Comparison of ENCODE assay signal across 34 cellular contexts in the genomic region with DNA sequence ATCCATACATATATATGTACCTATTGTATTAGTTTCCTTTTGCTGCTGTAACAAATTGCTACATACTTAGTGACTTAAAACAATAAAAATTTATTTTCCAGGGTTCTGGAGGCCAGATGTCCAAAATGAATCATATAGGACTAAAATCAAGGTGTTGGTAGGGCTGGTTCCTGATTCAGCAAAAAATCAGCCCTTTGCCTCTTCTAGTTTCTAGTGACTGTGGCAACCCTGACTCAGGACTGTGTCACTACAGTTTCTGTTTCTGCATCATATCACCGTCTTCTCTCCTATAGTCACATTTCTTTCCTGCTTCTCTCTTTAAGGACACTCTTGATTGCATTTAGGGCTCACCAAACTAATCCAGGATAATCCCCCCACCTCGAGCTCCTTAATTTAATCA.
DNase-seq lines count a peak whose midpoint lies in the region; ATAC-seq, FAIRE-seq and TF ChIP-seq lines count a peak whose summit lies in the region.
"Had no signal": no experiment of that assay in that cellular context is flagged by ENCODE, and none has a peak within 500 bp of the region (broad histone marks: within the 10 kb centered on the region; RNA-seq: fewer than 3 reads in every experiment).

No MANE protein-coding gene starts in this region.

- H3K36me3 ChIP-seq in GM23248 (ENCODE audit: low read depth) (no peaks in the 10 kb centered on the region), bronchial epithelial cell (ENCODE audit: control insufficient read depth, insufficient read depth, low read length) (no peaks in the 10 kb centered on the region), HepG2 (replicated peaks in 1 of 2; ENCODE audit: control insufficient read depth in 1 of 2, insufficient read depth in 2 of 2, low read length in 2 of 2) (no peaks in the 10 kb centered on the region)
- H3K36me3 ChIP-seq: BLaER1 treated with 17β-estradiol and CSF1 and Interleukin-3, amounts not matched to agents 10 nM and 100 nM; neutrophil; right lobe of liver; spleen; stomach; thyroid gland had no signal

- POLR2A ChIA-PET in HepG2 (lab: Yijun Ruan, JAX) = no interaction called here

- no peak for TF ChIP-seq EP300 in HepG2 (IDR thresholded peaks at IDR 0.05; ENCODE audit: low read depth in 2 of 2, low read length in 2 of 2)
- TF ChIP-seq EP300 in HepG2 (CRISPR knock-in tag; IDR thresholded peaks at IDR 0.05; ENCODE audit: borderline replicate concordance) = no peak

- intact Hi-C loops in HepG2 (cut with micrococcal nuclease; ENCODE audit: unreplicated experiment) = no loop called here

- no peak overlapping the region for H3K4me3 ChIP-seq in GM23248
- no peak overlapping the region for H3K4me3 ChIP-seq in bronchial epithelial cell (ENCODE audit: low read depth, low read length)
- no peak overlapping the region for H3K4me3 ChIP-seq in HepG2 (replicated peaks in 1 of 3; ENCODE audit: insufficient read depth in 1 of 3, low read depth in 2 of 3, low read length in 3 of 3)
- H3K4me3 ChIP-seq: BLaER1 treated with 17β-estradiol and CSF1 and Interleukin-3, amounts not matched to agents 10 nM and 100 nM; coronary artery; right lobe of liver; SK-N-MC; spleen; stomach; thyroid gland had no signal

- H3K9me3 ChIP-seq in GM23248 (ENCODE audit: low read depth) (no peaks in the 10 kb centered on the region), HepG2 (ENCODE audit: low read length) (no peaks in the 10 kb centered on the region)
- H3K9me3 ChIP-seq: BLaER1 treated with 17β-estradiol and CSF1 and Interleukin-3, amounts not matched to agents 10 nM and 100 nM; neutrophil; right lobe of liver; stomach; thyroid gland had no signal

- H3K79me2 ChIP-seq in GM23248 (ENCODE audit: insufficient read depth) = no peaks in the 10 kb centered on the region
- no peaks in the 10 kb centered on the region for H3K79me2 ChIP-seq in HepG2 (ENCODE audit: insufficient read depth, low read length)

- H3K9ac ChIP-seq in GM23248 (no peak overlapping the region), HepG2 (ENCODE audit: insufficient read depth, low read depth, low read length) (no peak overlapping the region)
- H3K9ac ChIP-seq: BLaER1 treated with 17β-estradiol and CSF1 and Interleukin-3, amounts not matched to agents 10 nM and 100 nM; KMS-11 had no signal

- no peak overlapping the region for H2AFZ ChIP-seq in GM23248
- H2AFZ ChIP-seq in HepG2 (ENCODE audit: low read length) = no peak overlapping the region

- FAIRE-seq in bronchial epithelial cell (lab: Jason Lieb, UNC) = no peak
- FAIRE-seq in HepG2 (lab: Jason Lieb, UNC) = no peak
- FAIRE-seq: astrocyte, frontal cortex, G401.6, HTR-8/SVneo had no signal

- H3K4me2 ChIP-seq in GM23248 (ENCODE audit: unreplicated experiment) (no peak overlapping the region), HepG2 (ENCODE audit: low read depth, low read length) (no peak overlapping the region)
- H3K4me2 ChIP-seq: KMS-11 had no signal

- no peaks in the 10 kb centered on the region for H3K9me2 ChIP-seq in GM23248 (ENCODE audit: insufficient read depth)

- ATAC-seq in HepG2 (no peak), GM18909 (IDR thresholded peaks at IDR 0.05; ENCODE audit: poor library complexity, unreplicated experiment) (no peak)
- ATAC-seq: HCT116; naive thymus-derived CD4-positive, alpha-beta T cell had no signal

- no peak for TF ChIP-seq RAD21 in HepG2 (CRISPR knock-in tag; IDR thresholded peaks at IDR 0.05)

- BruUV-seq in HepG2 (replicated peaks; lab: Mats Ljungman, UMichigan) = no TSS peak

- in situ Hi-C loops in GM23248 (cut with MboI) (no loop called here), HepG2 (cut with HindIII; ENCODE audit: extremely low pct_ligation_motif_present, low pct_unique_long_range_greater_than_20kb) (no loop called here)

- no peaks in the 10 kb centered on the region for H4K20me1 ChIP-seq in GM23248 (ENCODE audit: insufficient read depth)
- H4K20me1 ChIP-seq in HepG2 (ENCODE audit: insufficient read depth, low read length) = no peaks in the 10 kb centered on the region
- H4K20me1 ChIP-seq: BLaER1 treated with 17β-estradiol and CSF1 and Interleukin-3, amounts not matched to agents 10 nM and 100 nM had no signal

- H3K27ac ChIP-seq in GM23248 (no peak overlapping the region), HepG2 (ENCODE audit: extremely low read length, insufficient read depth, low read length) (no peak overlapping the region)
- H3K27ac ChIP-seq: BLaER1 treated with 17β-estradiol and CSF1 and Interleukin-3, amounts not matched to agents 10 nM and 100 nM; coronary artery; KMS-11; neutrophil; right lobe of liver; SK-N-MC; spleen; stomach; thyroid gland had no signal

- CTCF ChIA-PET in HepG2 (lab: Yijun Ruan, JAX; ENCODE audit: low intra/inter-chr PET ratio, low total read pairs) = no interaction called here

- WGBS in GM23248 (ENCODE audit: low coverage in 1 of 2, low lambda C conversion rate in 2 of 2, missing lambda C conversion rate in 2 of 2), 2 experiments = 39 to 51% methylated on average over 2 of the region's 2 CpGs
- 36% methylated on average over 2 of the region's 2 CpGs for WGBS in HepG2 (ENCODE audit: low lambda C conversion rate)

- no peak for TF ChIP-seq CTCF in bronchial epithelial cell (IDR thresholded peaks at IDR 0.05; ENCODE audit: insufficient read depth, low read length, severe bottlenecking)
- no peak for TF ChIP-seq CTCF in HepG2 (CRISPR knock-in tag; IDR thresholded peaks at IDR 0.05)

- DNase-seq in GM23248 = peak; percentile 50
- DNase-seq in NCI-H82 treated with DMSO at 0.1 percent for 48 hours (lab: John Stamatoyannopoulos, UW; ENCODE audit: unreplicated experiment) = peak; percentile 97
- peak; percentile 55 for DNase-seq in bronchial epithelial cell (ENCODE audit: low read depth)
- no peak for DNase-seq in HepG2 (ENCODE audit: low spot score)
- no peak for DNase-seq in NCI-H146 (lab: John Stamatoyannopoulos, UW)
- DNase-seq in amniotic stem cell (lab: John Stamatoyannopoulos, UW) = no peak
- DNase-seq: activated CD4-positive, alpha-beta T cell treated with anti-CD3 and anti-CD28 coated beads, Interleukin-2, amount 50 U/mL, for 4 hours; activated T-cell treated with anti-CD3 and anti-CD28 coated beads, Interleukin-2, amount 50 U/mL, for 48 hours; caudate nucleus; effector CD8-positive, alpha-beta T cell; midbrain; naive thymus-derived CD4-positive, alpha-beta T cell; NCI-H1436; NCI-H2081 treated with DMSO at 0.1 percent for 48 hours; NCI-H2227 treated with DMSO at 0.1 percent for 48 hours; NCI-H526; right lobe of liver; spleen; stimulated activated CD4-positive, alpha-beta T cell treated with anti-CD3 and anti-CD28 coated beads, Interleukin-2, amount 100 ng/mL, for 24 hours; stimulated activated CD8-positive, alpha-beta memory T cell treated with anti-CD3 and anti-CD28 coated beads, Interleukin-4, amount 100 ng/mL, for 48 hours; stomach; T-helper 1 cell; thyroid gland had no signal

- H3K27me3 ChIP-seq in GM23248 (replicated peaks; ENCODE audit: insufficient read depth) (no peaks in the 10 kb centered on the region), bronchial epithelial cell (ENCODE audit: control insufficient read depth, insufficient read depth, low read length) (no peaks in the 10 kb centered on the region), HepG2 (ENCODE audit: control insufficient read depth in 1 of 2, insufficient read depth in 2 of 2, low read length in 2 of 2) (no peaks in the 10 kb centered on the region; a peak in 1 of 5 replicates)
- H3K27me3 ChIP-seq: BLaER1 treated with 17β-estradiol and CSF1 and Interleukin-3, amounts not matched to agents 10 nM and 100 nM; neutrophil; right lobe of liver; spleen; stomach; thyroid gland had no signal

- H3K4me1 ChIP-seq in GM23248 (ENCODE audit: insufficient read depth) = no peaks in the 10 kb centered on the region
- peaks cover 13% of the 10 kb centered on the region; the same call in 1 of the 2 replicates for H3K4me1 ChIP-seq in HepG2 (ENCODE audit: insufficient read depth, low read length)
- H3K4me1 ChIP-seq: right lobe of liver, spleen, stomach, thyroid gland had no signal

- no peak for TF ChIP-seq POLR2A in HepG2 (IDR thresholded peaks at IDR 0.05; ENCODE audit: insufficient read depth in 1 of 2, low read depth in 2 of 2, low read length in 2 of 2)

- H3F3A ChIP-seq in GM23248 (ENCODE audit: insufficient read depth) = no peaks in the 10 kb centered on the region

TF ChIP-seq in HepG2, 621 proteins besides CTCF, POLR2A, EP300 and RAD21 (continues in another document):
- TF ChIP-seq JUN (CRISPR knock-in tag; IDR thresholded peaks at IDR 0.05) = no peak
- TF ChIP-seq, protein P1, sequence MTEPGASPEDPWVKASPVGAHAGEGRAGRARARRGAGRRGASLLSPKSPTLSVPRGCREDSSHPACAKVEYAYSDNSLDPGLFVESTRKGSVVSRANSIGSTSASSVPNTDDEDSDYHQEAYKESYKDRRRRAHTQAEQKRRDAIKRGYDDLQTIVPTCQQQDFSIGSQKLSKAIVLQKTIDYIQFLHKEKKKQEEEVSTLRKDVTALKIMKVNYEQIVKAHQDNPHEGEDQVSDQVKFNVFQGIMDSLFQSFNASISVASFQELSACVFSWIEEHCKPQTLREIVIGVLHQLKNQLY (CRISPR knock-in tag; IDR thresholded peaks at IDR 0.05) = no peak
- TF ChIP-seq, protein P2, sequence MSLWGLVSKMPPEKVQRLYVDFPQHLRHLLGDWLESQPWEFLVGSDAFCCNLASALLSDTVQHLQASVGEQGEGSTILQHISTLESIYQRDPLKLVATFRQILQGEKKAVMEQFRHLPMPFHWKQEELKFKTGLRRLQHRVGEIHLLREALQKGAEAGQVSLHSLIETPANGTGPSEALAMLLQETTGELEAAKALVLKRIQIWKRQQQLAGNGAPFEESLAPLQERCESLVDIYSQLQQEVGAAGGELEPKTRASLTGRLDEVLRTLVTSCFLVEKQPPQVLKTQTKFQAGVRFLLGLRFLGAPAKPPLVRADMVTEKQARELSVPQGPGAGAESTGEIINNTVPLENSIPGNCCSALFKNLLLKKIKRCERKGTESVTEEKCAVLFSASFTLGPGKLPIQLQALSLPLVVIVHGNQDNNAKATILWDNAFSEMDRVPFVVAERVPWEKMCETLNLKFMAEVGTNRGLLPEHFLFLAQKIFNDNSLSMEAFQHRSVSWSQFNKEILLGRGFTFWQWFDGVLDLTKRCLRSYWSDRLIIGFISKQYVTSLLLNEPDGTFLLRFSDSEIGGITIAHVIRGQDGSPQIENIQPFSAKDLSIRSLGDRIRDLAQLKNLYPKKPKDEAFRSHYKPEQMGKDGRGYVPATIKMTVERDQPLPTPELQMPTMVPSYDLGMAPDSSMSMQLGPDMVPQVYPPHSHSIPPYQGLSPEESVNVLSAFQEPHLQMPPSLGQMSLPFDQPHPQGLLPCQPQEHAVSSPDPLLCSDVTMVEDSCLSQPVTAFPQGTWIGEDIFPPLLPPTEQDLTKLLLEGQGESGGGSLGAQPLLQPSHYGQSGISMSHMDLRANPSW (CRISPR knock-in tag; IDR thresholded peaks at IDR 0.05; ENCODE audit: borderline replicate concordance) = no peak
- peak; percentile 61; the same call in 1 of the 2 replicates for TF ChIP-seq ZNF12 (CRISPR knock-in tag; IDR thresholded peaks at IDR 0.05)
- peak; percentile 74 for TF ChIP-seq MAFF (IDR thresholded peaks at IDR 0.05; ENCODE audit: low read depth, low read length)
- TF ChIP-seq KLF13 (CRISPR knock-in tag; IDR thresholded peaks at IDR 0.05) = no peak
- peak; percentile 66 to 84 for TF ChIP-seq MAFK (conservative IDR thresholded peaks at IDR 0.05 in 1 of 2, IDR thresholded peaks at IDR 0.05 in 1 of 2; ENCODE audit: low read length in 2 of 2)
- TF ChIP-seq ZNF121 (CRISPR knock-in tag; IDR thresholded peaks at IDR 0.05) = no peak

Comparison
In these comparisons a context has a peak if more than half of its experiments do, and no peak if none do; other contexts are left out.
1. DNase-seq: peak in GM23248 (single experiment), NCI-H82 treated with DMSO at 0.1 percent for 48 hours (single experiment) and bronchial epithelial cell (single experiment); none in HepG2 (single experiment), NCI-H146 (single experiment) and amniotic stem cell (single experiment).